In genomic region chr20:35595456-35595855, GRCh38 we compare ENCODE assay signal across 22 cellular contexts.
"Had no signal": no experiment of that assay in that cellular context is flagged by ENCODE, and none has a peak within 500 bp of the region (broad histone marks: within the 10 kb centered on the region; RNA-seq: fewer than 3 reads in every experiment).

No MANE protein-coding gene starts in this region.

- H3K36me3 Mint-ChIP-seq: immature natural killer cell; naive thymus-derived CD8-positive, alpha-beta T cell; stimulated activated effector memory CD8-positive, alpha-beta T cell treated with anti-CD3 and anti-CD28 coated beads, Interleukin-12 subunit alpha, Interleukin-12 subunit beta, amount 100 ng/mL, for 72 hours had no signal

- H3K4me3 Mint-ChIP-seq: immature natural killer cell; naive thymus-derived CD8-positive, alpha-beta T cell; stimulated activated effector memory CD8-positive, alpha-beta T cell treated with anti-CD3 and anti-CD28 coated beads, Interleukin-12 subunit alpha, Interleukin-12 subunit beta, amount 100 ng/mL, for 72 hours had no signal

- FAIRE-seq: keratinocyte, small intestine had no signal

- H3K4me3 ChIP-seq: dorsolateral prefrontal cortex, esophagus squamous epithelium, gastroesophageal sphincter, mucosa of descending colon, right atrium auricular region, tibial artery, upper lobe of left lung, uterus had no signal

- H3K36me3 ChIP-seq: esophagus squamous epithelium, gastroesophageal sphincter, right atrium auricular region, tibial artery, upper lobe of left lung, uterus had no signal

- H3K9me3 Mint-ChIP-seq: immature natural killer cell; naive thymus-derived CD8-positive, alpha-beta T cell; stimulated activated effector memory CD8-positive, alpha-beta T cell treated with anti-CD3 and anti-CD28 coated beads, Interleukin-12 subunit alpha, Interleukin-12 subunit beta, amount 100 ng/mL, for 72 hours had no signal

- H3K27me3 ChIP-seq: right atrium auricular region had no signal

- DNase-seq: cortex of kidney; dorsolateral prefrontal cortex; effector memory CD4-positive, alpha-beta T cell; esophagus squamous epithelium; foreskin fibroblast; glutamatergic neuron; immature natural killer cell; left cardiac atrium; naive thymus-derived CD8-positive, alpha-beta T cell; small intestine; stimulated activated CD4-positive, alpha-beta T cell treated with anti-CD3 and anti-CD28 coated beads, Interleukin-4, amount 100 ng/mL, for 1 hour; stimulated activated CD8-positive, alpha-beta memory T cell treated with anti-CD3 and anti-CD28 coated beads, Interleukin-4, amount 100 ng/mL, for 48 hours; stimulated activated naive CD8-positive, alpha-beta T cell treated with anti-CD3 and anti-CD28 coated beads, Interleukin-15, Interleukin-2, amounts not matched to agents 100 U/mL and 50 U/mL, for 24 hours; uterus had no signal

- ATAC-seq: gastroesophageal sphincter; left cardiac atrium; mucosa of descending colon; naive thymus-derived CD8-positive, alpha-beta T cell; stimulated activated effector memory CD8-positive, alpha-beta T cell treated with anti-CD3 and anti-CD28 coated beads, Interleukin-12 subunit alpha, Interleukin-12 subunit beta, amount 100 ng/mL, for 72 hours; stimulated activated naive CD8-positive, alpha-beta T cell treated with anti-CD3 and anti-CD28 coated beads, Interleukin-15, Interleukin-2, amounts not matched to agents 100 U/mL and 50 U/mL, for 24 hours had no signal

- H3K4me1 Mint-ChIP-seq: immature natural killer cell had no signal

- H3K27ac ChIP-seq: dorsolateral prefrontal cortex, epithelial cell of prostate, esophagus squamous epithelium, gastroesophageal sphincter, right atrium auricular region, tibial artery, upper lobe of left lung, uterus had no signal

- H3K9me3 ChIP-seq: esophagus squamous epithelium, gastroesophageal sphincter, mucosa of descending colon, right atrium auricular region, tibial artery, upper lobe of left lung, uterus had no signal

- H3K27ac Mint-ChIP-seq: immature natural killer cell; naive thymus-derived CD8-positive, alpha-beta T cell; stimulated activated effector memory CD8-positive, alpha-beta T cell treated with anti-CD3 and anti-CD28 coated beads, Interleukin-12 subunit alpha, Interleukin-12 subunit beta, amount 100 ng/mL, for 72 hours had no signal
